ENCODE assay signal across 8 cellular contexts in the genomic region with DNA sequence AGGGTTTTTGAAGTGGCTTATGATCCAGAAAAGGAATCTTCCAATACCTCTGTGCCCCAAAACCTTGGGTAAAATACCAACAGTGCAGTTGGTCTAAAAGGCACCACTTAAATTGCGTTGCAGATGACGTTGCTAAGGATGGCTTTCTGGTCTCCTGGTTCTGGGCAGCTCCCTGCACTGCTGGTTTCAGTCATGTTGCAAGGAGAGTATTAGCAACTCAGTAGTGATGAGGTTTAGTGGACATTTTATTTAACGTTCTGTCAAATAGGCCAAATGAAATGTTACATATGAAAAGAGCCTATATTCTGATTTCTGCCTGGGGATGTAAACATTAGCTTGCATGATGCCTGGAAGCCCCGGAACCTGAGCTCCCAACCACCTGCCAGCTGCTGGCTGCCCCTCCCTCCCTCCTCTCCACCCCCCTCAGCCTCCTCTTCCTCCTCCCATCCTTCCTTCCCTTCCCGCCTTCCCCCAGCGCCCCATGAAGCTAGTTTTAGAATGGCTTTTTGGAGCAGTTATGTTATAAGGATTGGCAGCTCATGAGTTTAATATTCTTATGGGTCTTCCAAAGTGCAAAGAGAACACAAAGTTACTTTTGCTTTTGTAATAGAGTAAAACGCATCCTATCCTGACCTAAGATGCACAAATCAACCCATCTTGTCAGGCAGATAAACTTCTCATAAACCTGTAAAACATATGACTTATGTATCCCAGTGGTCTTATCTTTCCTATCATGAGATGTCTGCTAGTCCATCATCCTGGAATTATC. TPM values are rescaled to one million over a fixed set of nuclear protein-coding genes. Genes with fewer than 3 reads are reported as not detected.
DNase-seq lines count a peak whose midpoint lies in the region; ATAC-seq and TF ChIP-seq lines count a peak whose summit lies in the region.

No MANE protein-coding gene starts in this region.

- no peaks in the 10 kb centered on the region for H3K9me3 ChIP-seq in SK-N-SH
- H3K9me3 ChIP-seq in T-helper 17 cell (ENCODE audit: control insufficient read depth, low read length, poor library complexity, severe bottlenecking), result no peaks in the 10 kb centered on the region
- H3K9me3 ChIP-seq in stomach smooth muscle (ENCODE audit: control insufficient read depth in 2 of 2, low read length in 2 of 2), result no peaks in the 10 kb centered on the region

- no peaks in the 10 kb centered on the region for H3K36me3 Mint-ChIP-seq in T-helper 17 cell (ENCODE audit: low read depth)

- H3K4me3 ChIP-seq in SK-N-SH (ENCODE audit: low read depth in 2 of 2, low read length in 1 of 2), result no peak overlapping the region
- H3K4me3 ChIP-seq in fibroblast of villous mesenchyme (ENCODE audit: low read depth, low read length), result peak overlapping the region; percentile 48
- peak overlapping the region; percentile 69 to 78 for H3K4me3 ChIP-seq in stomach smooth muscle (ENCODE audit: low read length in 2 of 2)

- peaks cover 50% of the 10 kb centered on the region for H3K4me1 Mint-ChIP-seq in T-helper 17 cell

- TF ChIP-seq CTCF in SK-N-SH (IDR thresholded peaks at IDR 0.05), result no peak
- TF ChIP-seq CTCF in fibroblast of villous mesenchyme (IDR thresholded peaks at IDR 0.05; ENCODE audit: insufficient read depth, low read depth, low read length), result no peak

- WGBS in SK-N-SH (ENCODE audit: low lambda C conversion rate), result 89% methylated on average over 7 of the region's 7 CpGs

- TF ChIP-seq RAD21 in SK-N-SH (IDR thresholded peaks at IDR 0.05; ENCODE audit: low read length), result no peak

- H3K27ac Mint-ChIP-seq in T-helper 17 cell, result peak overlapping the region; percentile 100

- no peaks in the 10 kb centered on the region for H3K27me3 Mint-ChIP-seq in T-helper 17 cell

- H3K36me3 ChIP-seq in SK-N-SH (replicated peaks in 1 of 2; ENCODE audit: control insufficient read depth in 1 of 2, insufficient read depth in 2 of 2, low read length in 1 of 2), result no peaks in the 10 kb centered on the region
- no peaks in the 10 kb centered on the region for H3K36me3 ChIP-seq in stomach smooth muscle (ENCODE audit: control insufficient read depth in 2 of 2, insufficient read depth in 2 of 2, low read length in 2 of 2)

- H3K27ac ChIP-seq in SK-N-SH (ENCODE audit: low read depth in 2 of 2, low read length in 1 of 2) (peak overlapping the region; percentile 77 to 84), stomach smooth muscle (ENCODE audit: low read length) (peak overlapping the region; percentile 93)

- in situ Hi-C loops in ACHN (cut with HindIII; ENCODE audit: low pct_ligation_motif_present, low pct_unique_long_range_greater_than_20kb, low sequenced_read_pairs), result no loop called here

- peaks cover 5% of the 10 kb centered on the region for H3K79me2 ChIP-seq in SK-N-SH (ENCODE audit: insufficient read depth)

- no peaks in the 10 kb centered on the region for H3K27me3 ChIP-seq in SK-N-SH (ENCODE audit: insufficient read depth)
- H3K27me3 ChIP-seq in stomach smooth muscle (ENCODE audit: control insufficient read depth in 1 of 2, insufficient read depth in 2 of 2, low read length in 2 of 2), result no peaks in the 10 kb centered on the region

- peaks cover 28 to 41% of the 10 kb centered on the region in 2 experiments; a peak in 3 of 4 replicates for H3K4me1 ChIP-seq in SK-N-SH (ENCODE audit: control insufficient read depth in 1 of 2, insufficient read depth in 2 of 2, low read depth in 1 of 2, low read length in 1 of 2)
- peaks cover 44% of the 10 kb centered on the region for H3K4me1 ChIP-seq in stomach smooth muscle (ENCODE audit: control insufficient read depth, insufficient read depth, low read length)

- POLR2A ChIA-PET in SK-N-SH (lab: Yijun Ruan, JAX), result interaction anchor here (1.2 kb wide), 1 partner anchor 744 kb away, joined by 3 read pairs; the partner anchor contains the start of gene FAAP100

- CTCF ChIA-PET in SK-N-SH (lab: Yijun Ruan, JAX), result interaction anchor here (1.0 to 15.1 kb wide), 8 partner anchors 13 to 120 kb away, joined by 4 to 184 read pairs (median 30); partner anchors contain the start of genes CSNK1D, HEXD, OGFOD3 and SECTM1

- no peak for TF ChIP-seq EP300 in SK-N-SH (IDR thresholded peaks at IDR 0.05; ENCODE audit: borderline replicate concordance in 1 of 2, low read depth in 1 of 2, low read length in 1 of 2)

- peak overlapping the region; percentile 94 for H3K4me3 Mint-ChIP-seq in T-helper 17 cell

- peak overlapping the region; percentile 67 for H3K9ac ChIP-seq in SK-N-SH
- peak overlapping the region; percentile 87 to 89 for H3K9ac ChIP-seq in stomach smooth muscle (ENCODE audit: low read length in 2 of 2)

- no peaks in the 10 kb centered on the region for H4K20me1 ChIP-seq in SK-N-SH (ENCODE audit: insufficient read depth)

- DNase-seq in SK-N-SH, result no peak
- DNase-seq in T-helper 17 cell, result no peak
- peak; percentile 79 for DNase-seq in fibroblast of villous mesenchyme (ENCODE audit: low read depth)
- no peak for DNase-seq in COLO829 (ENCODE audit: low spot score)
- DNase-seq in GM19240 (ENCODE audit: insufficient read length, low spot score), result no peak
- no peak for DNase-seq in ACHN

- ATAC-seq in SK-N-SH treated with all-trans-retinoic acid at 6 μM for 48 hours (no peak), T-helper 17 cell (no peak)

- H2AFZ ChIP-seq in SK-N-SH (ENCODE audit: low read depth), result peak overlapping the region; percentile 91; the same call in 1 of the 2 replicates

- H3F3A ChIP-seq in SK-N-SH (replicated peaks; ENCODE audit: insufficient read depth), result peaks cover 31% of the 10 kb centered on the region

- H3K4me2 ChIP-seq in SK-N-SH, result peak overlapping the region; percentile 82

- no peaks in the 10 kb centered on the region for H3K9me2 ChIP-seq in SK-N-SH

TF ChIP-seq in SK-N-SH, 30 proteins besides CTCF, POLR2A, EP300 and RAD21 (continues in another document):
- no peak for TF ChIP-seq RCOR1 (IDR thresholded peaks at IDR 0.05; ENCODE audit: low read length)
- no peak for TF ChIP-seq MXI1 (IDR thresholded peaks at IDR 0.05; ENCODE audit: low read depth, low read length)
- no peak for TF ChIP-seq TCF12 (IDR thresholded peaks at IDR 0.05)
- no peak for TF ChIP-seq MEF2A (IDR thresholded peaks at IDR 0.05; ENCODE audit: borderline replicate concordance, low read depth)
- no peak for TF ChIP-seq FOXM1 (IDR thresholded peaks at IDR 0.05; ENCODE audit: low read depth)
- no peak for TF ChIP-seq NFIC (IDR thresholded peaks at IDR 0.05; ENCODE audit: borderline replicate concordance)
- no peak for TF ChIP-seq FOXJ3 (CRISPR knock-in tag; IDR thresholded peaks at IDR 0.05)
- no peak for TF ChIP-seq RXRA (IDR thresholded peaks at IDR 0.05; ENCODE audit: borderline replicate concordance, low read depth)
- TF ChIP-seq, protein P1, sequence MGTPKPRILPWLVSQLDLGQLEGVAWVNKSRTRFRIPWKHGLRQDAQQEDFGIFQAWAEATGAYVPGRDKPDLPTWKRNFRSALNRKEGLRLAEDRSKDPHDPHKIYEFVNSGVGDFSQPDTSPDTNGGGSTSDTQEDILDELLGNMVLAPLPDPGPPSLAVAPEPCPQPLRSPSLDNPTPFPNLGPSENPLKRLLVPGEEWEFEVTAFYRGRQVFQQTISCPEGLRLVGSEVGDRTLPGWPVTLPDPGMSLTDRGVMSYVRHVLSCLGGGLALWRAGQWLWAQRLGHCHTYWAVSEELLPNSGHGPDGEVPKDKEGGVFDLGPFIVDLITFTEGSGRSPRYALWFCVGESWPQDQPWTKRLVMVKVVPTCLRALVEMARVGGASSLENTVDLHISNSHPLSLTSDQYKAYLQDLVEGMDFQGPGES (IDR thresholded peaks at IDR 0.05; ENCODE audit: low read depth, low read length), result no peak
- TF ChIP-seq EZH2phosphoT487 (IDR thresholded peaks at IDR 0.05; ENCODE audit: borderline replicate concordance, low read depth), result no peak
- no peak for TF ChIP-seq POLR2AphosphoS5 (IDR thresholded peaks at IDR 0.05; ENCODE audit: low read depth, low read length)

TF ChIP-seq in SK-N-SH treated with all-trans-retinoic acid at 6 μM for 48 hours, 23 proteins besides CTCF, POLR2A, EP300 and RAD21 (continues in another document):
- no peak for TF ChIP-seq SNAI2 (CRISPR knock-in tag; IDR thresholded peaks at IDR 0.05)
- TF ChIP-seq, protein P2, sequence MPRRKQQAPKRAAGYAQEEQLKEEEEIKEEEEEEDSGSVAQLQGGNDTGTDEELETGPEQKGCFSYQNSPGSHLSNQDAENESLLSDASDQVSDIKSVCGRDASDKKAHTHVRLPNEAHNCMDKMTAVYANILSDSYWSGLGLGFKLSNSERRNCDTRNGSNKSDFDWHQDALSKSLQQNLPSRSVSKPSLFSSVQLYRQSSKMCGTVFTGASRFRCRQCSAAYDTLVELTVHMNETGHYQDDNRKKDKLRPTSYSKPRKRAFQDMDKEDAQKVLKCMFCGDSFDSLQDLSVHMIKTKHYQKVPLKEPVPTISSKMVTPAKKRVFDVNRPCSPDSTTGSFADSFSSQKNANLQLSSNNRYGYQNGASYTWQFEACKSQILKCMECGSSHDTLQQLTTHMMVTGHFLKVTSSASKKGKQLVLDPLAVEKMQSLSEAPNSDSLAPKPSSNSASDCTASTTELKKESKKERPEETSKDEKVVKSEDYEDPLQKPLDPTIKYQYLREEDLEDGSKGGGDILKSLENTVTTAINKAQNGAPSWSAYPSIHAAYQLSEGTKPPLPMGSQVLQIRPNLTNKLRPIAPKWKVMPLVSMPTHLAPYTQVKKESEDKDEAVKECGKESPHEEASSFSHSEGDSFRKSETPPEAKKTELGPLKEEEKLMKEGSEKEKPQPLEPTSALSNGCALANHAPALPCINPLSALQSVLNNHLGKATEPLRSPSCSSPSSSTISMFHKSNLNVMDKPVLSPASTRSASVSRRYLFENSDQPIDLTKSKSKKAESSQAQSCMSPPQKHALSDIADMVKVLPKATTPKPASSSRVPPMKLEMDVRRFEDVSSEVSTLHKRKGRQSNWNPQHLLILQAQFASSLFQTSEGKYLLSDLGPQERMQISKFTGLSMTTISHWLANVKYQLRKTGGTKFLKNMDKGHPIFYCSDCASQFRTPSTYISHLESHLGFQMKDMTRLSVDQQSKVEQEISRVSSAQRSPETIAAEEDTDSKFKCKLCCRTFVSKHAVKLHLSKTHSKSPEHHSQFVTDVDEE (CRISPR knock-in tag; IDR thresholded peaks at IDR 0.05), result no peak
- no peak for TF ChIP-seq ZNF70 (CRISPR knock-in tag; IDR thresholded peaks at IDR 0.05)
- TF ChIP-seq ZFP3 (CRISPR knock-in tag; IDR thresholded peaks at IDR 0.05), result no peak

RNA-seq across cellular contexts. Expression of gene CD7, which starts 20.7 kb away (rescaled TPM):
- 0.07 TPM in 1 of 2 replicates, not detected in the other for polyA plus RNA-seq in SK-N-SH (2012; rRNA removed)
- polyA plus RNA-seq in SK-N-SH (2012; cell fraction: cytosol; rRNA removed), result 0.16 TPM in 1 of 2 replicates, not detected in the other
- not detected in 2 replicates for polyA plus RNA-seq in SK-N-SH (2012; cell fraction: nucleus; rRNA removed)
- 100 to 1,000 TPM; 119 to 122 TPM for total RNA-seq in T-helper 17 cell
- total RNA-seq in fibroblast of villous mesenchyme, result not detected in 2 replicates

RNA-seq across cellular contexts. Expression of gene CSNK1D, which starts 23.2 kb away (rescaled TPM):
- polyA plus RNA-seq in SK-N-SH (2012; rRNA removed), result 133 and 216 TPM in 2 replicates
- 121 and 170 TPM in 2 replicates for polyA plus RNA-seq in SK-N-SH (2012; cell fraction: cytosol; rRNA removed)
- 670 and 707 TPM in 2 replicates for polyA plus RNA-seq in SK-N-SH (2012; cell fraction: nucleus; rRNA removed)
- total RNA-seq in T-helper 17 cell (100 to 1,000 TPM; 218 to 273 TPM), fibroblast of villous mesenchyme (49.3 and 57.0 TPM in 2 replicates)

RNA-seq across cellular contexts. Expression of gene SECTM1, which starts 36.9 kb away (rescaled TPM):
- 2.1 and 3.8 TPM in 2 replicates for polyA plus RNA-seq in SK-N-SH (2012; rRNA removed)
- 0.82 and 1.6 TPM in 2 replicates for polyA plus RNA-seq in SK-N-SH (2012; cell fraction: cytosol; rRNA removed)
- polyA plus RNA-seq in SK-N-SH (2012; cell fraction: nucleus; rRNA removed), result 1.3 and 1.4 TPM in 2 replicates
- total RNA-seq in T-helper 17 cell, result 1 to 10 TPM; 4.4 to 6.0 TPM
- total RNA-seq in fibroblast of villous mesenchyme, result 11.9 and 24.2 TPM in 2 replicates

Comparison
In these comparisons a context has a peak if more than half of its experiments do, and no peak if none do; other contexts are left out.
1. H3K4me3 ChIP-seq: peak in fibroblast of villous mesenchyme (single experiment) and stomach smooth muscle (2 of 2); none in SK-N-SH (0 of 2).
2. RNA of gene CD7, which starts 20.7 kb away (total RNA-seq): 119 to 122 TPM in T-helper 17 cell; not detected in fibroblast of villous mesenchyme; every median in the first group is over 100 times any median in the second.